Comparison of ENCODE assay signal across 22 cellular contexts in the genomic region with DNA sequence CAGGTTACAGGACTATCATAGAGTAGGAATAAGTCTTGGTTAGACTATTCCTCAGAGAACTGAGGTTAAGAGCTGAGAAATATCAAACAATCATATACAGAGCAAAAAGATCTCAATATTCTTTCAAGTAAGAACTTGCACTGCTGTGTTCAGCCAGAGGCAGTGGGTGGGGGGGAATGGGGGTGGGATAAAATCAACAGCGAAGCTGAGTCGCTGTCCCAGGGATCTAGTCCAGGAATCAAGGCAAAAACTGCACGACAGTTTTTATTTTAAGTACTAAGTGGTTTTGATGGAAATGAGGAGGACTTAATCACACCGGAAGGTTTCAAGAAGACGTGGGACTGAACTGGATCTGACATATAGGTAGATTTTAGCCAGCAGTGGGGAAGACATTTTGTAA.
"Had no signal": no experiment of that assay in that cellular context is flagged by ENCODE, and none has a peak within 500 bp of the region (broad histone marks: within the 10 kb centered on the region; RNA-seq: fewer than 3 reads in every experiment).

No MANE protein-coding gene starts in this region.

- H3K27me3 ChIP-seq: left lung, ovary, testis, upper lobe of left lung had no signal

- H3K4me3 ChIP-seq: left lung, mucosa of descending colon, ovary, psoas muscle, upper lobe of left lung had no signal

- H3K27ac ChIP-seq: left lung, ovary, psoas muscle, testis, upper lobe of left lung had no signal

- ATAC-seq: activated CD8-positive, alpha-beta T cell treated with anti-CD3 and anti-CD28 coated beads for 36 hours; left lung; mucosa of descending colon; psoas muscle; right cardiac atrium; stimulated activated naive CD8-positive, alpha-beta T cell treated with anti-CD3 and anti-CD28 coated beads, Interleukin-15, amount 100 ng/mL, for 72 hours had no signal

- H3K9me3 ChIP-seq: mucosa of descending colon, ovary, psoas muscle, testis, upper lobe of left lung had no signal

- H3K36me3 ChIP-seq: ovary, upper lobe of left lung had no signal

- DNase-seq: activated B cell treated with CpG ODN at 0.5 μM for 24 hours; activated CD4-positive, alpha-beta T cell treated with anti-CD3 and anti-CD28 coated beads, Interleukin-2, amount 10 ng/mL, durations not matched to agents 24 days and 14 days; activated CD8-positive, alpha-beta T cell treated with anti-CD3 and anti-CD28 coated beads for 36 hours; activated naive CD4-positive, alpha-beta T cell treated with Interleukin-2 at 50 U/mL for 16 hours; activated T-cell treated with anti-CD3 and anti-CD28 coated beads, Interleukin-2, amount 50 U/mL, for 24 hours; cortex of kidney; effector CD4-positive, alpha-beta T cell; foreskin fibroblast; glutamatergic neuron; kidney; left lung; mucosa of descending colon; naive B cell; ovary; psoas muscle; right cardiac atrium; stimulated activated CD4-positive, alpha-beta T cell treated with anti-CD3 and anti-CD28 coated beads, Interleukin-15, amount 100 ng/mL, for 24 hours; stimulated activated CD4-positive, alpha-beta T cell treated with anti-CD3 and anti-CD28 coated beads, Interleukin-2, amount 100 ng/mL, for 48 hours; stimulated activated naive CD8-positive, alpha-beta T cell treated with anti-CD3 and anti-CD28 coated beads, Interleukin-15, amount 100 ng/mL, for 72 hours; testis; upper lobe of left lung had no signal

- FAIRE-seq: kidney, TTC549 had no signal
